ENCODE assay signal across 15 cellular contexts in genomic region chr4:126687655-126688358, GRCh38.
"Had no signal": no experiment of that assay in that cellular context is flagged by ENCODE, and none has a peak within 500 bp of the region (broad histone marks: within the 10 kb centered on the region; RNA-seq: fewer than 3 reads in every experiment).

No MANE protein-coding gene starts in this region.

- H3K27me3 ChIP-seq: gastrocnemius medialis, heart right ventricle, neural progenitor cell, ovary, sigmoid colon, stomach, testis, upper lobe of left lung had no signal

- H3K4me3 ChIP-seq: gastrocnemius medialis, heart right ventricle, lower lobe of right lung, neural progenitor cell, ovary, sigmoid colon, stomach, testis, upper lobe of left lung had no signal

- H3K4me1 ChIP-seq: gastrocnemius medialis, lower lobe of right lung, neural progenitor cell, sigmoid colon, stomach, testis, upper lobe of left lung had no signal

- H3K9me3 ChIP-seq: gastrocnemius medialis, heart right ventricle, lower lobe of right lung, ovary, sigmoid colon, stomach, testis, upper lobe of left lung had no signal

- H3K36me3 ChIP-seq: gastrocnemius medialis, heart right ventricle, lower lobe of right lung, neural progenitor cell, ovary, sigmoid colon, stomach, upper lobe of left lung had no signal

- H2AFZ ChIP-seq: neural progenitor cell had no signal

- H3K9ac ChIP-seq: neural progenitor cell had no signal

- H3K4me2 ChIP-seq: neural progenitor cell had no signal

- ATAC-seq: effector memory CD8-positive, alpha-beta T cell; gastrocnemius medialis; lower lobe of right lung had no signal

- DNase-seq: activated CD4-positive, alpha-beta T cell treated with anti-CD3 and anti-CD28 coated beads, Interleukin-2, amount 10 ng/mL, durations not matched to agents 24 days and 14 days; activated CD4-positive, CD25-positive, alpha-beta regulatory T cell; activated naive CD8-positive, alpha-beta T cell treated with anti-CD3 and anti-CD28 coated beads for 36 hours; dermis blood vessel endothelial cell; effector memory CD8-positive, alpha-beta T cell; gastrocnemius medialis; heart right ventricle; lower lobe of right lung; ovary; sigmoid colon; stimulated activated CD4-positive, alpha-beta T cell treated with anti-CD3 and anti-CD28 coated beads, Interleukin-1b, Interleukin-23, amount 100 ng/mL, for 48 hours; stomach; testis; upper lobe of left lung had no signal

- H3K27ac ChIP-seq: gastrocnemius medialis, lower lobe of right lung, neural progenitor cell, ovary, sigmoid colon, stomach, testis, upper lobe of left lung had no signal
